Comparison of ENCODE assay signal across 29 cellular contexts in the genomic region with DNA sequence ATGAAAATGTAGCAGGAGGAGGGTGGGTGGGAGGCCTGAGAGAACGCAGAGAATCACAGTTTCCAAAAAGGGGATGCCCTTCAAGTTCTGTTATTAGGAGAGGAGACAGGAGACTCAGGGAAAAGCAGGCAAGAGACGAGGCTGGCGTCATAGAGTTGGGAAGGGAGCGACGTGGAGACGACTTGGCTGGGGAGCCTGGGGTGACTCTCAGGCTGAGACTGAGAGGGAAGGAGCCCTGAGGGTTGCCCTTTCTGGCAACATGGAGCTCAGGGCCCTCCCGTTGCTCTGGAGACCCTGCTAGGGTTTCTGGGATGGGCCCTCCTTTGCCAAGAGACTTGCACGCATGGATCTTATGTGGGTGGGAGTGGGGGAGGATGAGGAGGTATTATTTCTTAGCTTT.
"Had no signal": no experiment of that assay in that cellular context is flagged by ENCODE, and none has a peak within 500 bp of the region (broad histone marks: within the 10 kb centered on the region; RNA-seq: fewer than 3 reads in every experiment).

No MANE protein-coding gene starts in this region.

- H3K36me3 ChIP-seq: stomach, suprapubic skin, thoracic aorta, thyroid gland, tibial artery, tibial nerve, transverse colon, upper lobe of left lung, upper lobe of right lung, uterus, vagina had no signal

- FAIRE-seq: urothelium cell line had no signal

- H3K4me3 ChIP-seq: stomach, suprapubic skin, testis, thoracic aorta, thyroid gland, tibial artery, tibial nerve, transverse colon, upper lobe of left lung, upper lobe of right lung, uterus, vagina had no signal

- H3K27ac Mint-ChIP-seq: stimulated activated effector memory CD8-positive, alpha-beta T cell treated with anti-CD3 and anti-CD28 coated beads, Interleukin-12 subunit alpha, Interleukin-12 subunit beta, amount 100 ng/mL, for 72 hours; stimulated activated memory B cell treated with anti-CD40 and anti-IgM and Interleukin-4, amounts not matched to agents 10 μg/mL and 1 μg/mL and 100 μg/mL, for 72 hours; stimulated activated naive B cell treated with anti-CD40 and anti-IgM and Interleukin-4, amounts not matched to agents 10 μg/mL and 1 μg/mL and 100 μg/mL, for 72 hours; stimulated activated naive CD8-positive, alpha-beta T cell treated with anti-CD3 and anti-CD28 coated beads, Interleukin-15, Interleukin-2, amounts not matched to agents 100 ng/mL and 50 ng/mL, for 24 hours; type B pancreatic cell had no signal

- H3K4me3 Mint-ChIP-seq: stimulated activated effector memory CD8-positive, alpha-beta T cell treated with anti-CD3 and anti-CD28 coated beads, Interleukin-12 subunit alpha, Interleukin-12 subunit beta, amount 100 ng/mL, for 72 hours; stimulated activated memory B cell treated with anti-CD40 and anti-IgM and Interleukin-4, amounts not matched to agents 10 μg/mL and 1 μg/mL and 100 μg/mL, for 72 hours; stimulated activated naive B cell treated with anti-CD40 and anti-IgM and Interleukin-4, amounts not matched to agents 10 μg/mL and 1 μg/mL and 100 μg/mL, for 72 hours; stimulated activated naive CD8-positive, alpha-beta T cell treated with anti-CD3 and anti-CD28 coated beads, Interleukin-15, amount 100 ng/mL, for 72 hours; stimulated activated naive CD8-positive, alpha-beta T cell treated with anti-CD3 and anti-CD28 coated beads, Interleukin-15, Interleukin-2, amounts not matched to agents 100 ng/mL and 50 ng/mL, for 24 hours; type B pancreatic cell had no signal

- H3K4me1 Mint-ChIP-seq: stimulated activated effector memory CD8-positive, alpha-beta T cell treated with anti-CD3 and anti-CD28 coated beads, Interleukin-12 subunit alpha, Interleukin-12 subunit beta, amount 100 ng/mL, for 72 hours; stimulated activated memory B cell treated with anti-CD40 and anti-IgM and Interleukin-4, amounts not matched to agents 10 μg/mL and 1 μg/mL and 100 μg/mL, for 72 hours; stimulated activated naive B cell treated with anti-CD40 and anti-IgM and Interleukin-4, amounts not matched to agents 10 μg/mL and 1 μg/mL and 100 μg/mL, for 72 hours; stimulated activated naive CD8-positive, alpha-beta T cell treated with anti-CD3 and anti-CD28 coated beads, Interleukin-15, amount 100 ng/mL, for 72 hours had no signal

- H3K9me3 ChIP-seq: suprapubic skin, testis, thoracic aorta, thyroid gland, tibial artery, transverse colon, upper lobe of left lung, upper lobe of right lung, uterus, vagina had no signal

- DNase-seq: stimulated activated CD4-positive, alpha-beta T cell treated with anti-CD3 and anti-CD28 coated beads, Interleukin-2, amount 100 ng/mL, for 48 hours; stimulated activated CD4-positive, alpha-beta T cell treated with anti-CD3 and anti-CD28 coated beads, Interleukin-4, amount 100 ng/mL, for 1 hour; stimulated activated CD4-positive, alpha-beta T cell treated with anti-CD3 and anti-CD28 coated beads, Interleukin-4, amount 100 ng/mL, for 24 hours; stimulated activated CD4-positive, alpha-beta T cell treated with anti-CD3 and anti-CD28 coated beads, Interleukin-4, amount 100 ng/mL, for 4 hours; stimulated activated CD8-positive, alpha-beta memory T cell treated with anti-CD3 and anti-CD28 coated beads, Interleukin-4, amount 100 ng/mL, for 48 hours; stimulated activated naive B cell treated with anti-CD40 and anti-IgM and Interleukin-4, amounts not matched to agents 10 μg/mL and 1 μg/mL and 100 μg/mL, for 72 hours; stimulated activated naive CD4-positive, alpha-beta T cell; stimulated activated naive CD4-positive, alpha-beta T cell treated with Interleukin-2 at 50 U/mL for 16 hours; stimulated activated naive CD8-positive, alpha-beta T cell treated with anti-CD3 and anti-CD28 coated beads, Interleukin-15, amount 100 ng/mL, for 72 hours; stimulated activated naive CD8-positive, alpha-beta T cell treated with anti-CD3 and anti-CD28 coated beads, Interleukin-15, Interleukin-2, amounts not matched to agents 100 U/mL and 50 U/mL, for 24 hours; stomach; substantia nigra; testis; thyroid gland; tibial artery; transverse colon; trophoblast cell; upper lobe of left lung; upper lobe of right lung; uterus had no signal

- H3K4me1 ChIP-seq: stomach, suprapubic skin, testis, thyroid gland, tibial artery, tibial nerve, transverse colon, upper lobe of left lung, upper lobe of right lung, uterus, vagina had no signal

- H3K27me3 ChIP-seq: testis, thyroid gland, tibial nerve, transverse colon, upper lobe of left lung, upper lobe of right lung, uterus, vagina had no signal

- ATAC-seq: stimulated activated effector memory CD8-positive, alpha-beta T cell treated with anti-CD3 and anti-CD28 coated beads, Interleukin-12 subunit alpha, Interleukin-12 subunit beta, amount 100 ng/mL, for 72 hours; stimulated activated memory B cell treated with anti-CD40 and anti-IgM and Interleukin-4, amounts not matched to agents 10 μg/mL and 1 μg/mL and 100 μg/mL, for 72 hours; stimulated activated naive B cell treated with anti-CD40 and anti-IgM and Interleukin-4, amounts not matched to agents 10 μg/mL and 1 μg/mL and 100 μg/mL, for 72 hours; stimulated activated naive CD8-positive, alpha-beta T cell treated with anti-CD3 and anti-CD28 coated beads, Interleukin-15, amount 100 ng/mL, for 72 hours; stimulated activated naive CD8-positive, alpha-beta T cell treated with anti-CD3 and anti-CD28 coated beads, Interleukin-15, Interleukin-2, amounts not matched to agents 100 U/mL and 50 U/mL, for 24 hours; upper lobe of right lung had no signal

- H3K36me3 Mint-ChIP-seq: stimulated activated effector memory CD8-positive, alpha-beta T cell treated with anti-CD3 and anti-CD28 coated beads, Interleukin-12 subunit alpha, Interleukin-12 subunit beta, amount 100 ng/mL, for 72 hours; stimulated activated memory B cell treated with anti-CD40 and anti-IgM and Interleukin-4, amounts not matched to agents 10 μg/mL and 1 μg/mL and 100 μg/mL, for 72 hours; stimulated activated naive B cell treated with anti-CD40 and anti-IgM and Interleukin-4, amounts not matched to agents 10 μg/mL and 1 μg/mL and 100 μg/mL, for 72 hours; type B pancreatic cell had no signal

- H3K27ac ChIP-seq: stomach, suprapubic skin, testis, thoracic aorta, thyroid gland, tibial artery, tibial nerve, transverse colon, upper lobe of left lung, upper lobe of right lung, uterus, vagina had no signal

- H3K9me3 Mint-ChIP-seq: stimulated activated naive CD8-positive, alpha-beta T cell treated with anti-CD3 and anti-CD28 coated beads, Interleukin-15, amount 100 ng/mL, for 72 hours; stimulated activated naive CD8-positive, alpha-beta T cell treated with anti-CD3 and anti-CD28 coated beads, Interleukin-15, Interleukin-2, amounts not matched to agents 100 ng/mL and 50 ng/mL, for 24 hours had no signal

- H3K27me3 Mint-ChIP-seq: stimulated activated memory B cell treated with anti-CD40 and anti-IgM and Interleukin-4, amounts not matched to agents 10 μg/mL and 1 μg/mL and 100 μg/mL, for 72 hours; stimulated activated naive CD8-positive, alpha-beta T cell treated with anti-CD3 and anti-CD28 coated beads, Interleukin-15, amount 100 ng/mL, for 72 hours; stimulated activated naive CD8-positive, alpha-beta T cell treated with anti-CD3 and anti-CD28 coated beads, Interleukin-15, Interleukin-2, amounts not matched to agents 100 ng/mL and 50 ng/mL, for 24 hours had no signal
